In genomic region chrX:119398974-119399771, GRCh38 we compare ENCODE assay signal across 8 cellular contexts. TPM values are rescaled to one million over a fixed set of nuclear protein-coding genes. Genes with fewer than 3 reads are reported as not detected.
A peak's percentile ranks its signal among the peaks of the same experiment; 100 is the strongest.
DNase-seq lines count a peak whose midpoint lies in the region; ATAC-seq, FAIRE-seq and TF ChIP-seq lines count a peak whose summit lies in the region.

TSS of gene SLC25A43 (plus strand) at chrX:119399336. CDS start at chrX:119399404, 68 bp downstream.

- ATAC-seq in GM19043 (IDR thresholded peaks at IDR 0.05; ENCODE audit: low read depth, unreplicated experiment) (peak; percentile 90), HG03159 (IDR thresholded peaks at IDR 0.05; ENCODE audit: unreplicated experiment) (peak; percentile 84), SK-N-SH treated with all-trans-retinoic acid at 6 μM for 48 hours (peak; percentile 86), body of pancreas (peak; percentile 78)

- TF ChIP-seq POLR2A in body of pancreas (IDR thresholded peaks at IDR 0.05): peak; percentile 23 to 38 (median 29)

- H3K4me3 ChIP-seq in BLaER1 (peak within 1 kb of the TSS; percentile 69), body of pancreas (peak within 1 kb of the TSS in 1 of 2 donors; percentile 30), iPS-18c (ENCODE audit: insufficient read depth, low read depth, low read length) (peak within 1 kb of the TSS; percentile 52), small intestine (ENCODE audit: low read depth in 1 of 2, low read length in 2 of 2) (peak within 1 kb of the TSS; percentile 50 to 67)

- no peak for FAIRE-seq in small intestine (lab: Jason Lieb, UNC)

- H3K9ac ChIP-seq in BLaER1: peak within 1 kb of the TSS; percentile 79

- H3K4me2 ChIP-seq in BLaER1: peak within 1 kb of the TSS; percentile 72

- H3K36me3 ChIP-seq in BLaER1 (no peaks in the 10 kb centered on the region), body of pancreas (replicated peaks in 1 of 2; ENCODE audit: insufficient read depth in 1 of 2, low read depth in 2 of 2) (no peaks in the 10 kb centered on the region), small intestine (ENCODE audit: control insufficient read depth in 2 of 2, insufficient read depth in 2 of 2, low read length in 2 of 2) (no peaks in the 10 kb centered on the region)

- TF ChIP-seq CTCF in body of pancreas (IDR thresholded peaks at IDR 0.05): no peak

- H3K9me3 ChIP-seq in BLaER1 (no peaks in the 10 kb centered on the region), body of pancreas (no peaks in the 10 kb centered on the region), iPS-18c (ENCODE audit: control insufficient read depth, insufficient read depth, low read length) (peaks cover 2% of the 10 kb centered on the region), small intestine (ENCODE audit: control insufficient read depth, low read depth) (no peaks in the 10 kb centered on the region)

- 1 to 5% methylated on average over 6 to 36 of the region's 77 CpGs for WGBS in body of pancreas, 2 donors
- 1 to 38% (median 7%) methylated on average over 2 to 77 of the region's 77 CpGs for WGBS in small intestine, 3 donors

- no peaks in the 10 kb centered on the region for H3K27me3 ChIP-seq in BLaER1
- no peaks in the 10 kb centered on the region for H3K27me3 ChIP-seq in body of pancreas
- no peaks in the 10 kb centered on the region for H3K27me3 ChIP-seq in small intestine (ENCODE audit: control insufficient read depth in 2 of 2, insufficient read depth in 2 of 2, low read length in 2 of 2)

- H3K4me1 ChIP-seq in BLaER1 (peaks cover 17% of the 10 kb centered on the region; the same call in 1 of the 2 replicates), body of pancreas (peaks cover 6% of the 10 kb centered on the region), small intestine (ENCODE audit: control insufficient read depth in 2 of 2, insufficient read depth in 1 of 2, low read depth in 1 of 2, low read length in 1 of 2) (peaks cover 0 to 6% of the 10 kb centered on the region in 2 donors)

- H4K20me1 ChIP-seq in BLaER1: no peaks in the 10 kb centered on the region

- intact Hi-C loops in body of pancreas (cut with DNase I): no loop called here

- H3K27ac ChIP-seq in BLaER1 (peak within 1 kb of the TSS; percentile 81), body of pancreas (peak within 1 kb of the TSS; percentile 42 to 64 (median 60)), small intestine (ENCODE audit: low read depth in 1 of 2, low read length in 1 of 2) (peak within 1 kb of the TSS; percentile 88 to 94)

- DNase-seq in body of pancreas: peak; percentile 12 to 43 (median 31)
- DNase-seq in small intestine: peak; percentile 66
- DNase-seq in foreskin melanocyte: no peak

TF ChIP-seq in SK-N-SH treated with all-trans-retinoic acid at 6 μM for 48 hours, 23 proteins besides CTCF, POLR2A, EP300 and RAD21:
- TF ChIP-seq ZC3H10 (CRISPR knock-in tag; IDR thresholded peaks at IDR 0.05) (no peak), ZFP3 (CRISPR knock-in tag; IDR thresholded peaks at IDR 0.05) (no peak), RARB (CRISPR knock-in tag; IDR thresholded peaks at IDR 0.05) (no peak), CREB5 (CRISPR knock-in tag; IDR thresholded peaks at IDR 0.05; ENCODE audit: low read depth) (no peak), ZNF8 (CRISPR knock-in tag; IDR thresholded peaks at IDR 0.05) (no peak), ZNF70 (CRISPR knock-in tag; IDR thresholded peaks at IDR 0.05) (no peak), OSR1 (CRISPR knock-in tag; IDR thresholded peaks at IDR 0.05) (no peak), TCF4 (CRISPR knock-in tag; IDR thresholded peaks at IDR 0.05; ENCODE audit: borderline replicate concordance) (no peak)

RNA-seq across cellular contexts. Expression of gene SLC25A43, which starts in this region (rescaled TPM):
- 10 to 100 TPM; 10.6 to 13.8 TPM for total RNA-seq in body of pancreas
- polyA plus RNA-seq in small intestine: 10 to 100 TPM; 10.4 to 24.4 (median 15.9) TPM
